Comparison of ENCODE assay signal across 2 cellular contexts in the genomic region with DNA sequence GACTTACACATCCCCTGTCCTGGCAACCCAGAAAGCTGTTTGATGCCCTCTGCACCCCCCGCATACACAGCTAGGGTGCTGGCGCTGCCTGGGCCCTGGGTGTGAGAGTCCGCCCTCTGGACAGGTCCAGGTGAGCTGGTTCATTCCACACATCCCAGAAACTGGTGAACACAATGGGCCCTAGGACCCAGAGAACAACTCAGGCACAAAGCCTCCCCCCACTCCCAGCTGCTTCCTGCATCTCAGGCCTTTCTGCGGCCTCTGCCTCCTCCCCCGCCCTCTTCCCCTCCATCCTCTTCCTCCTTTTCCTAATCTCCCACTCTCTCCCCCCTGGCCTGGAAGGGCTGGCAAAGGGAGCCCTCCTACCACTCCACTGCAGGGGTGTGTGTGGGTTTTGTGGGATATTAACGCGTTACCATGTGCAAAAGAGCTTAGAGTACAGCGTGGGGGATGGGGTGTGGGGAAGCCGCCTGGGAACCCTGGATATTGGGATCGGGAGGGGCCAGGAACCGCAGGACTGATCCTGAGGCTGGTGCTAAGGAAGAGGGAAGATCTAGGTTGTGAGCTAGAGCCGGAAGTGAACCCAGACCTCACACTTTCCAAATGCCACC.
TF ChIP-seq lines count a peak whose summit lies in the region.

No MANE protein-coding gene starts in this region.

TF ChIP-seq in WTC11, 78 proteins besides CTCF, POLR2A, EP300 and RAD21 (continues in another document):
- TF ChIP-seq ZNF121 (CRISPR knock-in tag; IDR thresholded peaks at IDR 0.05) (peak; percentile 99), NR3C1 (CRISPR knock-in tag; conservative IDR thresholded peaks at IDR 0.05; ENCODE audit: low read depth) (no peak), FOXK1 (CRISPR knock-in tag; IDR thresholded peaks at IDR 0.05) (peak; percentile 66; the same call in 1 of the 2 replicates), FOXP1 (CRISPR knock-in tag; IDR thresholded peaks at IDR 0.05; ENCODE audit: borderline replicate concordance) (0 out of 2 replicates have a peak, but pooled peaks have one; percentile 15), OVOL2 (CRISPR knock-in tag; IDR thresholded peaks at IDR 0.05; ENCODE audit: borderline replicate concordance) (no peak), SP1 (CRISPR knock-in tag; conservative IDR thresholded peaks at IDR 0.05) (peak; percentile 70), ZNF423 (CRISPR knock-in tag; IDR thresholded peaks at IDR 0.05) (0 out of 2 replicates have a peak, but pooled peaks have one; percentile 2)
- TF ChIP-seq, protein P1, sequence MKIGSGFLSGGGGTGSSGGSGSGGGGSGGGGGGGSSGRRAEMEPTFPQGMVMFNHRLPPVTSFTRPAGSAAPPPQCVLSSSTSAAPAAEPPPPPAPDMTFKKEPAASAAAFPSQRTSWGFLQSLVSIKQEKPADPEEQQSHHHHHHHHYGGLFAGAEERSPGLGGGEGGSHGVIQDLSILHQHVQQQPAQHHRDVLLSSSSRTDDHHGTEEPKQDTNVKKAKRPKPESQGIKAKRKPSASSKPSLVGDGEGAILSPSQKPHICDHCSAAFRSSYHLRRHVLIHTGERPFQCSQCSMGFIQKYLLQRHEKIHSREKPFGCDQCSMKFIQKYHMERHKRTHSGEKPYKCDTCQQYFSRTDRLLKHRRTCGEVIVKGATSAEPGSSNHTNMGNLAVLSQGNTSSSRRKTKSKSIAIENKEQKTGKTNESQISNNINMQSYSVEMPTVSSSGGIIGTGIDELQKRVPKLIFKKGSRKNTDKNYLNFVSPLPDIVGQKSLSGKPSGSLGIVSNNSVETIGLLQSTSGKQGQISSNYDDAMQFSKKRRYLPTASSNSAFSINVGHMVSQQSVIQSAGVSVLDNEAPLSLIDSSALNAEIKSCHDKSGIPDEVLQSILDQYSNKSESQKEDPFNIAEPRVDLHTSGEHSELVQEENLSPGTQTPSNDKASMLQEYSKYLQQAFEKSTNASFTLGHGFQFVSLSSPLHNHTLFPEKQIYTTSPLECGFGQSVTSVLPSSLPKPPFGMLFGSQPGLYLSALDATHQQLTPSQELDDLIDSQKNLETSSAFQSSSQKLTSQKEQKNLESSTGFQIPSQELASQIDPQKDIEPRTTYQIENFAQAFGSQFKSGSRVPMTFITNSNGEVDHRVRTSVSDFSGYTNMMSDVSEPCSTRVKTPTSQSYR (CRISPR knock-in tag; IDR thresholded peaks at IDR 0.05): peak; percentile 88
- TF ChIP-seq, protein P2, sequence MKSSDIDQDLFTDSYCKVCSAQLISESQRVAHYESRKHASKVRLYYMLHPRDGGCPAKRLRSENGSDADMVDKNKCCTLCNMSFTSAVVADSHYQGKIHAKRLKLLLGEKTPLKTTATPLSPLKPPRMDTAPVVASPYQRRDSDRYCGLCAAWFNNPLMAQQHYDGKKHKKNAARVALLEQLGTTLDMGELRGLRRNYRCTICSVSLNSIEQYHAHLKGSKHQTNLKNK (CRISPR knock-in tag; IDR thresholded peaks at IDR 0.05): no peak
- TF ChIP-seq, protein P3, sequence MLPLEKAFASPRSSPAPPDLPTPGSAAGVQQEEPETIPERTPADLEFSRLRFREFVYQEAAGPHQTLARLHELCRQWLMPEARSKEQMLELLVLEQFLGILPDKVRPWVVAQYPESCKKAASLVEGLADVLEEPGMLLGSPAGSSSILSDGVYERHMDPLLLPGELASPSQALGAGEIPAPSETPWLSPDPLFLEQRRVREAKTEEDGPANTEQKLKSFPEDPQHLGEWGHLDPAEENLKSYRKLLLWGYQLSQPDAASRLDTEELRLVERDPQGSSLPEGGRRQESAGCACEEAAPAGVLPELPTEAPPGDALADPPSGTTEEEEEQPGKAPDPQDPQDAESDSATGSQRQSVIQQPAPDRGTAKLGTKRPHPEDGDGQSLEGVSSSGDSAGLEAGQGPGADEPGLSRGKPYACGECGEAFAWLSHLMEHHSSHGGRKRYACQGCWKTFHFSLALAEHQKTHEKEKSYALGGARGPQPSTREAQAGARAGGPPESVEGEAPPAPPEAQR (CRISPR knock-in tag; IDR thresholded peaks at IDR 0.05): no peak
- TF ChIP-seq, protein P4, sequence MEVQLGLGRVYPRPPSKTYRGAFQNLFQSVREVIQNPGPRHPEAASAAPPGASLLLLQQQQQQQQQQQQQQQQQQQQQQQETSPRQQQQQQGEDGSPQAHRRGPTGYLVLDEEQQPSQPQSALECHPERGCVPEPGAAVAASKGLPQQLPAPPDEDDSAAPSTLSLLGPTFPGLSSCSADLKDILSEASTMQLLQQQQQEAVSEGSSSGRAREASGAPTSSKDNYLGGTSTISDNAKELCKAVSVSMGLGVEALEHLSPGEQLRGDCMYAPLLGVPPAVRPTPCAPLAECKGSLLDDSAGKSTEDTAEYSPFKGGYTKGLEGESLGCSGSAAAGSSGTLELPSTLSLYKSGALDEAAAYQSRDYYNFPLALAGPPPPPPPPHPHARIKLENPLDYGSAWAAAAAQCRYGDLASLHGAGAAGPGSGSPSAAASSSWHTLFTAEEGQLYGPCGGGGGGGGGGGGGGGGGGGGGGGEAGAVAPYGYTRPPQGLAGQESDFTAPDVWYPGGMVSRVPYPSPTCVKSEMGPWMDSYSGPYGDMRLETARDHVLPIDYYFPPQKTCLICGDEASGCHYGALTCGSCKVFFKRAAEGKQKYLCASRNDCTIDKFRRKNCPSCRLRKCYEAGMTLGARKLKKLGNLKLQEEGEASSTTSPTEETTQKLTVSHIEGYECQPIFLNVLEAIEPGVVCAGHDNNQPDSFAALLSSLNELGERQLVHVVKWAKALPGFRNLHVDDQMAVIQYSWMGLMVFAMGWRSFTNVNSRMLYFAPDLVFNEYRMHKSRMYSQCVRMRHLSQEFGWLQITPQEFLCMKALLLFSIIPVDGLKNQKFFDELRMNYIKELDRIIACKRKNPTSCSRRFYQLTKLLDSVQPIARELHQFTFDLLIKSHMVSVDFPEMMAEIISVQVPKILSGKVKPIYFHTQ (CRISPR knock-in tag; IDR thresholded peaks at IDR 0.05): no peak
- TF ChIP-seq, protein P5, sequence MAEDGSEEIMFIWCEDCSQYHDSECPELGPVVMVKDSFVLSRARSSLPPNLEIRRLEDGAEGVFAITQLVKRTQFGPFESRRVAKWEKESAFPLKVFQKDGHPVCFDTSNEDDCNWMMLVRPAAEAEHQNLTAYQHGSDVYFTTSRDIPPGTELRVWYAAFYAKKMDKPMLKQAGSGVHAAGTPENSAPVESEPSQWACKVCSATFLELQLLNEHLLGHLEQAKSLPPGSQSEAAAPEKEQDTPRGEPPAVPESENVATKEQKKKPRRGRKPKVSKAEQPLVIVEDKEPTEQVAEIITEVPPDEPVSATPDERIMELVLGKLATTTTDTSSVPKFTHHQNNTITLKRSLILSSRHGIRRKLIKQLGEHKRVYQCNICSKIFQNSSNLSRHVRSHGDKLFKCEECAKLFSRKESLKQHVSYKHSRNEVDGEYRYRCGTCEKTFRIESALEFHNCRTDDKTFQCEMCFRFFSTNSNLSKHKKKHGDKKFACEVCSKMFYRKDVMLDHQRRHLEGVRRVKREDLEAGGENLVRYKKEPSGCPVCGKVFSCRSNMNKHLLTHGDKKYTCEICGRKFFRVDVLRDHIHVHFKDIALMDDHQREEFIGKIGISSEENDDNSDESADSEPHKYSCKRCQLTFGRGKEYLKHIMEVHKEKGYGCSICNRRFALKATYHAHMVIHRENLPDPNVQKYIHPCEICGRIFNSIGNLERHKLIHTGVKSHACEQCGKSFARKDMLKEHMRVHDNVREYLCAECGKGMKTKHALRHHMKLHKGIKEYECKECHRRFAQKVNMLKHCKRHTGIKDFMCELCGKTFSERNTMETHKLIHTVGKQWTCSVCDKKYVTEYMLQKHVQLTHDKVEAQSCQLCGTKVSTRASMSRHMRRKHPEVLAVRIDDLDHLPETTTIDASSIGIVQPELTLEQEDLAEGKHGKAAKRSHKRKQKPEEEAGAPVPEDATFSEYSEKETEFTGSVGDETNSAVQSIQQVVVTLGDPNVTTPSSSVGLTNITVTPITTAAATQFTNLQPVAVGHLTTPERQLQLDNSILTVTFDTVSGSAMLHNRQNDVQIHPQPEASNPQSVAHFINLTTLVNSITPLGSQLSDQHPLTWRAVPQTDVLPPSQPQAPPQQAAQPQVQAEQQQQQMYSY (CRISPR knock-in tag; IDR thresholded peaks at IDR 0.05): peak; percentile 71; the same call in 1 of the 2 replicates

TF ChIP-seq in H1, 55 proteins besides CTCF, POLR2A, EP300 and RAD21 (continues in another document):
- no peak for TF ChIP-seq SAP30 (IDR thresholded peaks at IDR 0.05; ENCODE audit: insufficient read depth, insufficient replicate concordance, low read length)
- no peak for TF ChIP-seq CHD1 (IDR thresholded peaks at IDR 0.05; ENCODE audit: low read depth, low read length)
- TF ChIP-seq KDM1A (IDR thresholded peaks at IDR 0.05; ENCODE audit: borderline replicate concordance, low read length): peak; percentile 58; the same call in 1 of the 2 replicates
- peak; percentile 20; the same call in 1 of the 2 replicates for TF ChIP-seq YY1 (IDR thresholded peaks at IDR 0.05; ENCODE audit: low read depth, low read length)
- TF ChIP-seq KDM5A (IDR thresholded peaks at IDR 0.05; ENCODE audit: low read length): no peak
- no peak for TF ChIP-seq RNF2 (IDR thresholded peaks at IDR 0.05; ENCODE audit: borderline replicate concordance, low read depth, low read length, missing control alignments, poor library complexity, severe bottlenecking)
- no peak for TF ChIP-seq PHF8 (conservative IDR thresholded peaks at IDR 0.05; ENCODE audit: low read depth, low read length)
- TF ChIP-seq, protein P6, sequence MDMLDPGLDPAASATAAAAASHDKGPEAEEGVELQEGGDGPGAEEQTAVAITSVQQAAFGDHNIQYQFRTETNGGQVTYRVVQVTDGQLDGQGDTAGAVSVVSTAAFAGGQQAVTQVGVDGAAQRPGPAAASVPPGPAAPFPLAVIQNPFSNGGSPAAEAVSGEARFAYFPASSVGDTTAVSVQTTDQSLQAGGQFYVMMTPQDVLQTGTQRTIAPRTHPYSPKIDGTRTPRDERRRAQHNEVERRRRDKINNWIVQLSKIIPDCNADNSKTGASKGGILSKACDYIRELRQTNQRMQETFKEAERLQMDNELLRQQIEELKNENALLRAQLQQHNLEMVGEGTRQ (IDR thresholded peaks at IDR 0.05; ENCODE audit: low read length): no peak
- no peak for TF ChIP-seq SP4 (IDR thresholded peaks at IDR 0.05; ENCODE audit: low read length)
- TF ChIP-seq JUN (IDR thresholded peaks at IDR 0.05; ENCODE audit: low read depth, low read length): no peak
- no peak for TF ChIP-seq RXRA (IDR thresholded peaks at IDR 0.05; ENCODE audit: insufficient read depth, low read depth, low read length)
- TF ChIP-seq GABPA (IDR thresholded peaks at IDR 0.05; ENCODE audit: borderline replicate concordance, insufficient read depth, low read length): no peak
- peak; percentile 57; the same call in 1 of the 2 replicates for TF ChIP-seq CREB1 (IDR thresholded peaks at IDR 0.05)
- no peak for TF ChIP-seq ZNF274 (IDR thresholded peaks at IDR 0.05; ENCODE audit: borderline replicate concordance, extremely low read depth, low read length)
- TF ChIP-seq NRF1 (IDR thresholded peaks at IDR 0.05; ENCODE audit: low read depth, low read length): no peak
- no peak for TF ChIP-seq BRCA1 (IDR thresholded peaks at IDR 0.05; ENCODE audit: low read depth, low read length)
- no peak for TF ChIP-seq POLR2AphosphoS5 (IDR thresholded peaks at IDR 0.05; ENCODE audit: low read depth, low read length)
- TF ChIP-seq, protein P7, sequence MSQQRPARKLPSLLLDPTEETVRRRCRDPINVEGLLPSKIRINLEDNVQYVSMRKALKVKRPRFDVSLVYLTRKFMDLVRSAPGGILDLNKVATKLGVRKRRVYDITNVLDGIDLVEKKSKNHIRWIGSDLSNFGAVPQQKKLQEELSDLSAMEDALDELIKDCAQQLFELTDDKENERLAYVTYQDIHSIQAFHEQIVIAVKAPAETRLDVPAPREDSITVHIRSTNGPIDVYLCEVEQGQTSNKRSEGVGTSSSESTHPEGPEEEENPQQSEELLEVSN (IDR thresholded peaks at IDR 0.05): no peak
- TF ChIP-seq MAFK (IDR thresholded peaks at IDR 0.05; ENCODE audit: low read depth, low read length): no peak
- TF ChIP-seq SIX5 (IDR thresholded peaks at IDR 0.05; ENCODE audit: low read depth, low read length): no peak
- peak; percentile 51 to 71; a peak in 1 of 4 replicates for TF ChIP-seq HDAC2 (IDR thresholded peaks at IDR 0.05; ENCODE audit: borderline replicate concordance in 1 of 2, low read depth in 2 of 2, low read length in 2 of 2)
- no peak for TF ChIP-seq CBX5 (IDR thresholded peaks at IDR 0.05; ENCODE audit: low read depth, low read length)
- TF ChIP-seq TBP (IDR thresholded peaks at IDR 0.05; ENCODE audit: low read depth, low read length): no peak; the same call in 1 of the 2 replicates
- no peak for TF ChIP-seq JUND (IDR thresholded peaks at IDR 0.05; ENCODE audit: low read length)
- TF ChIP-seq ASH2L (IDR thresholded peaks at IDR 0.05; ENCODE audit: low read length): peak; percentile 90
- TF ChIP-seq, protein P8, sequence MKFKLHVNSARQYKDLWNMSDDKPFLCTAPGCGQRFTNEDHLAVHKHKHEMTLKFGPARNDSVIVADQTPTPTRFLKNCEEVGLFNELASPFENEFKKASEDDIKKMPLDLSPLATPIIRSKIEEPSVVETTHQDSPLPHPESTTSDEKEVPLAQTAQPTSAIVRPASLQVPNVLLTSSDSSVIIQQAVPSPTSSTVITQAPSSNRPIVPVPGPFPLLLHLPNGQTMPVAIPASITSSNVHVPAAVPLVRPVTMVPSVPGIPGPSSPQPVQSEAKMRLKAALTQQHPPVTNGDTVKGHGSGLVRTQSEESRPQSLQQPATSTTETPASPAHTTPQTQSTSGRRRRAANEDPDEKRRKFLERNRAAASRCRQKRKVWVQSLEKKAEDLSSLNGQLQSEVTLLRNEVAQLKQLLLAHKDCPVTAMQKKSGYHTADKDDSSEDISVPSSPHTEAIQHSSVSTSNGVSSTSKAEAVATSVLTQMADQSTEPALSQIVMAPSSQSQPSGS (IDR thresholded peaks at IDR 0.05; ENCODE audit: low read length): no peak
- 0 out of 2 replicates have a peak, but pooled peaks have one; percentile 66 for TF ChIP-seq RBBP5 (IDR thresholded peaks at IDR 0.05; ENCODE audit: borderline replicate concordance, low read depth, low read length)
- no peak for TF ChIP-seq TAF7 (optimal IDR thresholded peaks at IDR 0.05; ENCODE audit: borderline replicate concordance, low read depth, low read length)
- TF ChIP-seq TAF1 (IDR thresholded peaks at IDR 0.05; ENCODE audit: low read depth, low read length): 0 out of 2 replicates have a peak, but pooled peaks have one; percentile 27
- no peak for TF ChIP-seq SIRT6 (IDR thresholded peaks at IDR 0.05; ENCODE audit: low read length)
- TF ChIP-seq, protein P9, sequence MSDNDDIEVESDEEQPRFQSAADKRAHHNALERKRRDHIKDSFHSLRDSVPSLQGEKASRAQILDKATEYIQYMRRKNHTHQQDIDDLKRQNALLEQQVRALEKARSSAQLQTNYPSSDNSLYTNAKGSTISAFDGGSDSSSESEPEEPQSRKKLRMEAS (IDR thresholded peaks at IDR 0.05): peak; percentile 61
- TF ChIP-seq FOSL1 (IDR thresholded peaks at IDR 0.05; ENCODE audit: insufficient read depth, low read depth, low read length): peak; percentile 97
- peak; percentile 62 to 91; a peak in 2 of 4 replicates for TF ChIP-seq SIN3A (conservative IDR thresholded peaks at IDR 0.05 in 1 of 2, IDR thresholded peaks at IDR 0.05 in 1 of 2; ENCODE audit: low read depth in 1 of 2, low read length in 2 of 2)
- TF ChIP-seq SP1 (IDR thresholded peaks at IDR 0.05; ENCODE audit: low read depth, low read length): peak; percentile 90
- peak; percentile 98 for TF ChIP-seq EGR1 (IDR thresholded peaks at IDR 0.05; ENCODE audit: borderline replicate concordance, low read depth, low read length)
- TF ChIP-seq SP2 (IDR thresholded peaks at IDR 0.05; ENCODE audit: low read length): no peak
- TF ChIP-seq CBX8 (IDR thresholded peaks at IDR 0.05; ENCODE audit: borderline replicate concordance, low read depth, low read length): no peak
- TF ChIP-seq, protein P10, sequence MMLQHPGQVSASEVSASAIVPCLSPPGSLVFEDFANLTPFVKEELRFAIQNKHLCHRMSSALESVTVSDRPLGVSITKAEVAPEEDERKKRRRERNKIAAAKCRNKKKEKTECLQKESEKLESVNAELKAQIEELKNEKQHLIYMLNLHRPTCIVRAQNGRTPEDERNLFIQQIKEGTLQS (IDR thresholded peaks at IDR 0.05; ENCODE audit: insufficient read depth, low read depth, low read length): no peak
- TF ChIP-seq CHD2 (IDR thresholded peaks at IDR 0.05; ENCODE audit: low read length): peak; percentile 58
